Comparison of ENCODE assay signal across 17 cellular contexts in genomic region chr10:84265378-84265777, GRCh38. TPM values are rescaled to one million over a fixed set of nuclear protein-coding genes. Genes with fewer than 3 reads are reported as not detected.
DNase-seq lines count a peak whose midpoint lies in the region; ATAC-seq and TF ChIP-seq lines count a peak whose summit lies in the region.
"Had no signal": no experiment of that assay in that cellular context is flagged by ENCODE, and none has a peak within 500 bp of the region (broad histone marks: within the 10 kb centered on the region; RNA-seq: fewer than 3 reads in every experiment).

No MANE protein-coding gene starts in this region.

- H3K4me3 Mint-ChIP-seq in Calu3 (ENCODE audit: low read depth, unreplicated experiment) (no peak overlapping the region), progenitor cell of endocrine pancreas (ENCODE audit: low read depth) (no peak overlapping the region)
- H3K4me3 Mint-ChIP-seq: activated naive CD8-positive, alpha-beta T cell treated with anti-CD3 and anti-CD28 coated beads, Interleukin-2, amount 50 U/mL, for 24 hours; activated T-helper 1 cell treated with anti-CD3 and anti-CD28 coated beads, Interleukin-12 subunit alpha, Interleukin-12 subunit beta, Interleukin-2, Interleukin-4 antibody, amounts not matched to agents 30 ng/mL and 10 ng/mL and 1 ng/mL, durations not matched to agents 14 hours and 24 hours and 36 hours; naive thymus-derived CD8-positive, alpha-beta T cell had no signal

- peak overlapping the region; percentile 67 for H3K27ac Mint-ChIP-seq in Calu3 (ENCODE audit: unreplicated experiment)
- no peak overlapping the region for H3K27ac Mint-ChIP-seq in progenitor cell of endocrine pancreas
- H3K27ac Mint-ChIP-seq: activated naive CD8-positive, alpha-beta T cell treated with anti-CD3 and anti-CD28 coated beads, Interleukin-2, amount 50 U/mL, for 24 hours; activated T-helper 1 cell treated with anti-CD3 and anti-CD28 coated beads, Interleukin-12 subunit alpha, Interleukin-12 subunit beta, Interleukin-2, Interleukin-4 antibody, amounts not matched to agents 30 ng/mL and 10 ng/mL and 1 ng/mL, durations not matched to agents 14 hours and 24 hours and 36 hours had no signal

- H3K36me3 ChIP-seq in mucosa of descending colon (ENCODE audit: low read depth) = no peaks in the 10 kb centered on the region
- H3K36me3 ChIP-seq: suprapubic skin had no signal

- H3K9me3 Mint-ChIP-seq in Calu3 (ENCODE audit: low read depth, unreplicated experiment) (no peaks in the 10 kb centered on the region), progenitor cell of endocrine pancreas (ENCODE audit: low read depth) (no peaks in the 10 kb centered on the region)
- H3K9me3 Mint-ChIP-seq: activated naive CD8-positive, alpha-beta T cell treated with anti-CD3 and anti-CD28 coated beads, Interleukin-2, amount 50 U/mL, for 24 hours; activated T-helper 1 cell treated with anti-CD3 and anti-CD28 coated beads, Interleukin-12 subunit alpha, Interleukin-12 subunit beta, Interleukin-2, Interleukin-4 antibody, amounts not matched to agents 30 ng/mL and 10 ng/mL and 1 ng/mL, durations not matched to agents 14 hours and 24 hours and 36 hours; naive thymus-derived CD8-positive, alpha-beta T cell had no signal

- DNase-seq in Calu3 (no peak), NCI-H146 (lab: John Stamatoyannopoulos, UW) (peak; percentile 95), NCI-H524 treated with DMSO at 0.1 percent for 48 hours (lab: John Stamatoyannopoulos, UW) (peak; percentile 28), mucosa of descending colon (no peak), NAMALWA (ENCODE audit: low spot score) (no peak), progenitor cell of endocrine pancreas (ENCODE audit: low spot score, unreplicated experiment) (no peak)
- no peak for DNase-seq in activated CD8-positive, alpha-beta memory T cell treated with anti-CD3 and anti-CD28 coated beads, Interleukin-2, amount 50 U/mL, for 4 hours
- DNase-seq: activated CD4-positive, alpha-beta T cell treated with anti-CD3 and anti-CD28 coated beads, Interleukin-2, amount 50 U/mL, for 4 hours; activated naive CD8-positive, alpha-beta T cell treated with anti-CD3 and anti-CD28 coated beads, Interleukin-2, amount 50 U/mL, for 24 hours; MM.1S had no signal

- H3K4me1 Mint-ChIP-seq in Calu3 (ENCODE audit: low read depth, unreplicated experiment) (peaks cover 8% of the 10 kb centered on the region), progenitor cell of endocrine pancreas (ENCODE audit: low read depth) (peaks cover 8% of the 10 kb centered on the region)

- ATAC-seq in mucosa of descending colon = peak; percentile 32
- ATAC-seq in GM18861 (IDR thresholded peaks at IDR 0.05; ENCODE audit: unreplicated experiment) = no peak

- no peaks in the 10 kb centered on the region for H3K36me3 Mint-ChIP-seq in Calu3 (ENCODE audit: insufficient read depth, unreplicated experiment)
- no peaks in the 10 kb centered on the region for H3K36me3 Mint-ChIP-seq in progenitor cell of endocrine pancreas (ENCODE audit: insufficient read depth)
- H3K36me3 Mint-ChIP-seq: naive thymus-derived CD8-positive, alpha-beta T cell had no signal

- H3K4me3 ChIP-seq in mucosa of descending colon = no peak overlapping the region
- H3K4me3 ChIP-seq: suprapubic skin had no signal

- BruUV-seq in Calu3 (replicated peaks; lab: Mats Ljungman, UMichigan) = no TSS peak

- intact Hi-C loops in Calu3 (cut with micrococcal nuclease; ENCODE audit: unreplicated experiment) = loop anchor here (5.0 to 10.0 kb wide), 2 partner anchors 102 to 169 kb away; no protein-coding TSS in a partner anchor
- intact Hi-C loops in mucosa of descending colon (cut with DNase I, micrococcal nuclease) = loop anchor here (5.0 to 10.0 kb wide), 2 partner anchors 109 to 272 kb away; no protein-coding TSS in a partner anchor

- CTCF ChIA-PET in Calu3 (lab: Charles Lee) = no interaction called here

- H3K9me3 ChIP-seq in mucosa of descending colon = no peaks in the 10 kb centered on the region
- H3K9me3 ChIP-seq: suprapubic skin had no signal

- H3K4me1 ChIP-seq in mucosa of descending colon (ENCODE audit: low read depth) = no peaks in the 10 kb centered on the region
- H3K4me1 ChIP-seq: suprapubic skin had no signal

- TF ChIP-seq CTCF in Calu3 (IDR thresholded peaks at IDR 0.05; ENCODE audit: unreplicated experiment) (no peak), mucosa of descending colon (IDR thresholded peaks at IDR 0.05) (no peak), progenitor cell of endocrine pancreas (IDR thresholded peaks at IDR 0.05; ENCODE audit: unreplicated experiment) (no peak)

- peaks cover 28% of the 10 kb centered on the region for H3K27me3 Mint-ChIP-seq in Calu3 (ENCODE audit: unreplicated experiment)
- H3K27me3 Mint-ChIP-seq in progenitor cell of endocrine pancreas = peaks cover 26% of the 10 kb centered on the region

RNA-seq across cellular contexts. Expression of gene RGR, which starts 20.5 kb away (rescaled TPM):
- not detected in 2 replicates for total RNA-seq in Calu3 (2022)
- not detected for total RNA-seq in mucosa of descending colon
- not detected in 2 replicates for total RNA-seq in progenitor cell of endocrine pancreas
- total RNA-seq: activated T-helper 1 cell treated with anti-CD3 and anti-CD28 coated beads, Interleukin-12 subunit alpha, Interleukin-12 subunit beta, Interleukin-2, Interleukin-4 antibody, amounts not matched to agents 30 ng/mL and 10 ng/mL and 1 ng/mL, durations not matched to agents 14 hours and 24 hours and 36 hours; cardiac septum; HT-29; naive thymus-derived CD8-positive, alpha-beta T cell; renal cortical epithelial cell; suprapubic skin had no signal

RNA-seq across cellular contexts. Expression of gene LRIT1, which starts 24.0 kb away (rescaled TPM):
- not detected in 2 replicates for total RNA-seq in Calu3 (2022)
- total RNA-seq in mucosa of descending colon = not detected
- total RNA-seq in progenitor cell of endocrine pancreas = not detected in 2 replicates
- total RNA-seq: activated T-helper 1 cell treated with anti-CD3 and anti-CD28 coated beads, Interleukin-12 subunit alpha, Interleukin-12 subunit beta, Interleukin-2, Interleukin-4 antibody, amounts not matched to agents 30 ng/mL and 10 ng/mL and 1 ng/mL, durations not matched to agents 14 hours and 24 hours and 36 hours; cardiac septum; HT-29; naive thymus-derived CD8-positive, alpha-beta T cell; renal cortical epithelial cell; suprapubic skin had no signal

RNA-seq across cellular contexts. Expression of gene LRIT2, which starts 40.0 kb away (rescaled TPM):
- total RNA-seq in Calu3 (2022) (not detected in 2 replicates), mucosa of descending colon (not detected), progenitor cell of endocrine pancreas (not detected in 2 replicates)
- total RNA-seq: activated T-helper 1 cell treated with anti-CD3 and anti-CD28 coated beads, Interleukin-12 subunit alpha, Interleukin-12 subunit beta, Interleukin-2, Interleukin-4 antibody, amounts not matched to agents 30 ng/mL and 10 ng/mL and 1 ng/mL, durations not matched to agents 14 hours and 24 hours and 36 hours; cardiac septum; HT-29; naive thymus-derived CD8-positive, alpha-beta T cell; renal cortical epithelial cell; suprapubic skin had no signal

Comparison
In these comparisons a context has a peak if more than half of its experiments do, and no peak if none do; other contexts are left out.
1. DNase-seq: peak in NCI-H146 (single experiment) and NCI-H524 treated with DMSO at 0.1 percent for 48 hours (single experiment); none in Calu3 (single experiment), mucosa of descending colon (0 of 3), activated CD8-positive, alpha-beta memory T cell treated with anti-CD3 and anti-CD28 coated beads, Interleukin-2, amount 50 U/mL, for 4 hours (single experiment), NAMALWA (single experiment) and progenitor cell of endocrine pancreas (single experiment).